In genomic region chr20:1122388-1123315, GRCh38 we compare ENCODE assay signal across 8 cellular contexts. TPM values are rescaled to one million over a fixed set of nuclear protein-coding genes. Genes with fewer than 3 reads are reported as not detected.
DNase-seq lines count a peak whose midpoint lies in the region; ATAC-seq and TF ChIP-seq lines count a peak whose summit lies in the region.

No MANE protein-coding gene starts in this region.

- no peak overlapping the region for H3K9ac ChIP-seq in BLaER1

- H4K20me1 ChIP-seq in BLaER1 = peaks cover 64% of the 10 kb centered on the region

- POLR2A ChIA-PET in activated CD8-positive, alpha-beta T cell treated with anti-CD3 and anti-CD28 coated beads, Interleukin-2, amount 10 ng/mL, durations not matched to agents 7 days and 5 days (lab: Charles Lee) = no interaction called here

- intact Hi-C loops in right cardiac atrium (cut with DNase I) = no loop called here

- 40% methylated on average over 12 of the region's 12 CpGs for WGBS in right cardiac atrium

- H3K27ac ChIP-seq in BLaER1 (no peak overlapping the region), right cardiac atrium (ENCODE audit: low read length) (no peak overlapping the region)

- H3K4me2 ChIP-seq in BLaER1 = peak overlapping the region; percentile 85

- H3K4me1 Mint-ChIP-seq in activated CD8-positive, alpha-beta T cell treated with anti-CD3 and anti-CD28 coated beads, Interleukin-2, amount 10 ng/mL, durations not matched to agents 7 days and 5 days (ENCODE audit: low read depth) = peaks cover 58% of the 10 kb centered on the region
- peaks cover 33% of the 10 kb centered on the region for H3K4me1 Mint-ChIP-seq in mesothelial cell of epicardium

- CTCF ChIA-PET in activated CD8-positive, alpha-beta T cell treated with anti-CD3 and anti-CD28 coated beads, Interleukin-2, amount 10 ng/mL, durations not matched to agents 7 days and 5 days (lab: Charles Lee) = interaction anchor here (3.0 kb wide), 1 partner anchor 14 kb away, joined by 13 read pairs; no protein-coding TSS in a partner anchor

- TF ChIP-seq CTCF in mesothelial cell of epicardium (IDR thresholded peaks at IDR 0.05; ENCODE audit: unreplicated experiment) = no peak

- H3K9me3 Mint-ChIP-seq in activated CD8-positive, alpha-beta T cell treated with anti-CD3 and anti-CD28 coated beads, Interleukin-2, amount 10 ng/mL, durations not matched to agents 7 days and 5 days (ENCODE audit: insufficient read depth) = no peaks in the 10 kb centered on the region
- H3K9me3 Mint-ChIP-seq in mesothelial cell of epicardium = no peaks in the 10 kb centered on the region

- H3K4me1 ChIP-seq in BLaER1 (peaks cover 47% of the 10 kb centered on the region), right cardiac atrium (ENCODE audit: control insufficient read depth, insufficient read depth, low read length) (peaks cover 14% of the 10 kb centered on the region)

- no peaks in the 10 kb centered on the region for H3K27me3 ChIP-seq in BLaER1
- H3K27me3 ChIP-seq in right cardiac atrium (ENCODE audit: control insufficient read depth, insufficient read depth) = no peaks in the 10 kb centered on the region

- H3K27me3 Mint-ChIP-seq in activated CD8-positive, alpha-beta T cell treated with anti-CD3 and anti-CD28 coated beads, Interleukin-2, amount 10 ng/mL, durations not matched to agents 7 days and 5 days (ENCODE audit: low read depth) = no peaks in the 10 kb centered on the region
- no peaks in the 10 kb centered on the region for H3K27me3 Mint-ChIP-seq in mesothelial cell of epicardium (ENCODE audit: low read depth)

- ATAC-seq in activated CD8-positive, alpha-beta T cell treated with anti-CD3 and anti-CD28 coated beads, Interleukin-2, amount 10 ng/mL, durations not matched to agents 7 days and 5 days = no peak
- ATAC-seq in right cardiac atrium = peak; percentile 38 to 50
- ATAC-seq in HG03159 (IDR thresholded peaks at IDR 0.05; ENCODE audit: unreplicated experiment) = no peak
- ATAC-seq in GM21381 (IDR thresholded peaks at IDR 0.05; ENCODE audit: unreplicated experiment) = no peak

- H3K36me3 Mint-ChIP-seq in activated CD8-positive, alpha-beta T cell treated with anti-CD3 and anti-CD28 coated beads, Interleukin-2, amount 10 ng/mL, durations not matched to agents 7 days and 5 days (ENCODE audit: low read depth) = peaks cover 71% of the 10 kb centered on the region
- H3K36me3 Mint-ChIP-seq in mesothelial cell of epicardium = peaks cover 12% of the 10 kb centered on the region

- peak overlapping the region; percentile 19 for H3K4me3 Mint-ChIP-seq in activated CD8-positive, alpha-beta T cell treated with anti-CD3 and anti-CD28 coated beads, Interleukin-2, amount 10 ng/mL, durations not matched to agents 7 days and 5 days
- H3K4me3 Mint-ChIP-seq in mesothelial cell of epicardium = no peak overlapping the region

- H3K9me3 ChIP-seq in BLaER1 (no peaks in the 10 kb centered on the region), right cardiac atrium (ENCODE audit: control insufficient read depth, low read length) (no peaks in the 10 kb centered on the region)

- H3K36me3 ChIP-seq in BLaER1 = peaks cover 49% of the 10 kb centered on the region

- peak; percentile 49 for DNase-seq in HT-29 (ENCODE audit: low spot score)
- DNase-seq in activated CD8-positive, alpha-beta T cell treated with anti-CD3 and anti-CD28 coated beads, Interleukin-2, amount 10 ng/mL, durations not matched to agents 7 days and 5 days = peak; percentile 33
- DNase-seq in right cardiac atrium = peak; percentile 55 to 82 (median 70)
- peak; percentile 19 for DNase-seq in superior temporal gyrus (ENCODE audit: extremely low spot score)
- no peak for DNase-seq in mesothelial cell of epicardium (ENCODE audit: low spot score in 2 of 2, unreplicated experiment in 2 of 2)

- H3K4me3 ChIP-seq in BLaER1 (no peak overlapping the region), right cardiac atrium (ENCODE audit: low read length) (no peak overlapping the region)

- peak overlapping the region; percentile 75 for H3K27ac Mint-ChIP-seq in activated CD8-positive, alpha-beta T cell treated with anti-CD3 and anti-CD28 coated beads, Interleukin-2, amount 10 ng/mL, durations not matched to agents 7 days and 5 days
- H3K27ac Mint-ChIP-seq in mesothelial cell of epicardium = no peak overlapping the region

RNA-seq across cellular contexts. Expression of gene PSMF1, which starts 4.2 kb away (rescaled TPM):
- total RNA-seq in HT-29 (2014; rRNA removed; shearing (Covaris generic)) = 47.2 and 50.7 TPM in 2 replicates
- 100 to 1,000 TPM; 138 to 150 TPM for total RNA-seq in activated CD8-positive, alpha-beta T cell treated with anti-CD3 and anti-CD28 coated beads, Interleukin-2, amount 10 ng/mL, durations not matched to agents 7 days and 5 days
- 100 to 1,000 TPM; 113 to 128 (median 117) TPM for total RNA-seq in right cardiac atrium
- 49.1 TPM for polyA plus RNA-seq in right cardiac atrium
- 81.6 to 90.3 TPM (median 86.0 TPM) in 3 replicates for total RNA-seq in mesothelial cell of epicardium

Comparison
In these comparisons a context has a peak if more than half of its experiments do, and no peak if none do; other contexts are left out.
1. DNase-seq: peak in HT-29 (single experiment), activated CD8-positive, alpha-beta T cell treated with anti-CD3 and anti-CD28 coated beads, Interleukin-2, amount 10 ng/mL, durations not matched to agents 7 days and 5 days (single experiment), right cardiac atrium (3 of 3) and superior temporal gyrus (single experiment); none in mesothelial cell of epicardium (0 of 2).
2. ATAC-seq: peak in right cardiac atrium (2 of 2); none in activated CD8-positive, alpha-beta T cell treated with anti-CD3 and anti-CD28 coated beads, Interleukin-2, amount 10 ng/mL, durations not matched to agents 7 days and 5 days (single experiment), HG03159 (single experiment) and GM21381 (single experiment).